ENCODE assay signal across 19 cellular contexts in genomic region chr4:54268151-54268550, GRCh38. TPM values are rescaled to one million over a fixed set of nuclear protein-coding genes. Genes with fewer than 3 reads are reported as not detected.
"Had no signal": no experiment of that assay in that cellular context is flagged by ENCODE, and none has a peak within 500 bp of the region (broad histone marks: within the 10 kb centered on the region; RNA-seq: fewer than 3 reads in every experiment).

No MANE protein-coding gene starts in this region.

- ATAC-seq: activated CD4-positive, CD25-positive, alpha-beta regulatory T cell treated with anti-CD3 and anti-CD28 coated beads, Interleukin-2, amount 50 U/mL, for 24 hours; activated CD8-positive, alpha-beta memory T cell treated with anti-CD3 and anti-CD28 coated beads, Interleukin-2, amount 10 ng/mL, durations not matched to agents 7 days and 5 days; activated T-cell treated with anti-CD3 and anti-CD28 coated beads, Interleukin-2, amount 50 U/mL, for 4 hours; effector memory CD8-positive, alpha-beta T cell; gastrocnemius medialis; heart right ventricle; pancreas; stimulated activated naive CD8-positive, alpha-beta T cell treated with anti-CD3 and anti-CD28 coated beads, Interleukin-15, amount 100 ng/mL, for 72 hours had no signal

- FAIRE-seq: kidney, pancreas had no signal

- H3K4me1 Mint-ChIP-seq: activated CD8-positive, alpha-beta memory T cell treated with anti-CD3 and anti-CD28 coated beads, Interleukin-2, amount 10 ng/mL, durations not matched to agents 7 days and 5 days; activated naive CD8-positive, alpha-beta T cell treated with anti-CD3 and anti-CD28 coated beads for 36 hours; neural crest cell; stimulated activated naive CD8-positive, alpha-beta T cell treated with anti-CD3 and anti-CD28 coated beads, Interleukin-15, amount 100 ng/mL, for 72 hours had no signal

- H3K27ac Mint-ChIP-seq: activated CD8-positive, alpha-beta memory T cell treated with anti-CD3 and anti-CD28 coated beads, Interleukin-2, amount 10 ng/mL, durations not matched to agents 7 days and 5 days; activated naive CD8-positive, alpha-beta T cell treated with anti-CD3 and anti-CD28 coated beads for 36 hours; effector memory CD8-positive, alpha-beta T cell; stimulated activated naive CD8-positive, alpha-beta T cell treated with anti-CD3 and anti-CD28 coated beads, Interleukin-15, amount 100 ng/mL, for 72 hours; T-helper 2 cell treated with Interferon-gamma antibody and Interleukin-4, amounts not matched to agents 5 μg/mL and 100 μg/mL, for 36 hours had no signal

- H3K4me3 Mint-ChIP-seq: activated CD8-positive, alpha-beta memory T cell treated with anti-CD3 and anti-CD28 coated beads, Interleukin-2, amount 10 ng/mL, durations not matched to agents 7 days and 5 days; activated naive CD8-positive, alpha-beta T cell treated with anti-CD3 and anti-CD28 coated beads for 36 hours; activated T-cell treated with anti-CD3 and anti-CD28 coated beads, Interleukin-2, amount 50 U/mL, for 4 hours; effector memory CD8-positive, alpha-beta T cell; neural crest cell; stimulated activated naive CD8-positive, alpha-beta T cell treated with anti-CD3 and anti-CD28 coated beads, Interleukin-15, amount 100 ng/mL, for 72 hours; T-helper 2 cell treated with Interferon-gamma antibody and Interleukin-4, amounts not matched to agents 5 μg/mL and 100 μg/mL, for 36 hours had no signal

- DNase-seq: activated CD4-positive, alpha-beta T cell treated with anti-CD3 and anti-CD28 coated beads, Interleukin-2, amount 50 U/mL, for 4 hours; activated CD8-positive, alpha-beta memory T cell treated with anti-CD3 and anti-CD28 coated beads, Interleukin-2, amount 10 ng/mL, durations not matched to agents 7 days and 5 days; activated effector memory CD4-positive, alpha-beta T cell treated with anti-CD3 and anti-CD28 coated beads, Interleukin-2, amount 50 U/mL, for 16 hours; activated naive CD8-positive, alpha-beta T cell treated with anti-CD3 and anti-CD28 coated beads for 36 hours; activated T-cell treated with anti-CD3 and anti-CD28 coated beads, Interleukin-2, amount 50 U/mL, for 4 hours; aorta; effector memory CD8-positive, alpha-beta T cell; gastrocnemius medialis; heart right ventricle; kidney; pancreas; retina; stimulated activated CD4-positive, alpha-beta T cell treated with anti-CD3 and anti-CD28 coated beads, Interleukin-15, amount 100 ng/mL, for 24 hours; stimulated activated CD4-positive, alpha-beta T cell treated with anti-CD3 and anti-CD28 coated beads, Interleukin-4, amount 100 ng/mL, for 24 hours; stimulated activated naive CD8-positive, alpha-beta T cell treated with anti-CD3 and anti-CD28 coated beads, Interleukin-15, amount 100 ng/mL, for 72 hours had no signal

- H3K36me3 Mint-ChIP-seq: activated CD8-positive, alpha-beta memory T cell treated with anti-CD3 and anti-CD28 coated beads, Interleukin-2, amount 10 ng/mL, durations not matched to agents 7 days and 5 days; activated naive CD8-positive, alpha-beta T cell treated with anti-CD3 and anti-CD28 coated beads for 36 hours had no signal

- H3K9me3 Mint-ChIP-seq: activated naive CD8-positive, alpha-beta T cell treated with anti-CD3 and anti-CD28 coated beads for 36 hours; activated T-cell treated with anti-CD3 and anti-CD28 coated beads, Interleukin-2, amount 50 U/mL, for 4 hours; effector memory CD8-positive, alpha-beta T cell; neural crest cell; stimulated activated naive CD8-positive, alpha-beta T cell treated with anti-CD3 and anti-CD28 coated beads, Interleukin-15, amount 100 ng/mL, for 72 hours had no signal

- H3K4me3 ChIP-seq: coronary artery, gastrocnemius medialis, heart right ventricle, pancreas had no signal

RNA-seq across cellular contexts. Expression of gene PDGFRA, which starts 39.1 kb away (rescaled TPM):
- total RNA-seq: activated CD8-positive, alpha-beta memory T cell treated with anti-CD3 and anti-CD28 coated beads, Interleukin-2, amount 10 ng/mL, durations not matched to agents 7 days and 5 days; activated naive CD8-positive, alpha-beta T cell treated with anti-CD3 and anti-CD28 coated beads for 36 hours had no signal
